9 cellular contexts compared by ENCODE assay signal in the genomic region with DNA sequence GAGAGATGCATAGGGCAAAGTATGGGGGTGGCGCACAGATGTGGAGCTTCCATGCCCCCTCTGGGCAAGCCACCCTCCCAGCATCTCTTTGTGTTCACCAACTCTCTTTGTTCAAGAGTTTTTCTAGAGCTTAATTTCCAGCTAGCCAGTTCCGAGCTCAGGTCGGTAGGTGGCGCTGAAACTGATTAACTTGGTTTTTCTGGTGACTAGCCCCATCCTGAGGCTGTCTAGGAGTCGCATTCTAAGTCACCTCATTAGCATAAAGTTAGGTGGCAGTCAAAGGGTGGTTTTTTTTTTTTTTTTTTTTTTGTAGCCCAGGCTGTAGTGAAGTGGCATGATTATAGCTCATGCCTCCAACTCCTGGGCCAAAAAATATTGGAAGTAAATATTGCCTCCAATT.
DNase-seq lines count a peak whose midpoint lies in the region; ATAC-seq, FAIRE-seq and TF ChIP-seq lines count a peak whose summit lies in the region.
"Had no signal": no experiment of that assay in that cellular context is flagged by ENCODE, and none has a peak within 500 bp of the region (broad histone marks: within the 10 kb centered on the region; RNA-seq: fewer than 3 reads in every experiment).

No MANE protein-coding gene starts in this region.

- ATAC-seq in stimulated activated naive B cell treated with anti-CD40 and anti-IgM and Interleukin-4, amounts not matched to agents 10 μg/mL and 1 μg/mL and 100 μg/mL, for 72 hours (replicated peaks): peak; percentile 65 to 73

- no peaks in the 10 kb centered on the region for H3K9me3 Mint-ChIP-seq in stimulated activated naive B cell treated with anti-CD40 and anti-IgM and Interleukin-4, amounts not matched to agents 10 μg/mL and 1 μg/mL and 100 μg/mL, for 72 hours

- H2AFZ ChIP-seq in fibroblast of lung (ENCODE audit: low read length): no peak overlapping the region

- no peaks in the 10 kb centered on the region for H3K9me3 ChIP-seq in HEK293 (ENCODE audit: control insufficient read depth, insufficient read depth, low read depth, low read length)
- no peaks in the 10 kb centered on the region for H3K9me3 ChIP-seq in fibroblast of lung (ENCODE audit: control insufficient read depth, insufficient read depth, low read depth, low read length)

- 0 out of 2 replicates have a peak, but pooled peaks cover 4% of the 10 kb centered on the region for H3K4me1 ChIP-seq in HEK293 (ENCODE audit: control insufficient read depth, insufficient read depth, low read length)
- H3K4me1 ChIP-seq in fibroblast of lung (ENCODE audit: control insufficient read depth, extremely low read depth, insufficient read depth, low read length): no peaks in the 10 kb centered on the region

- H3K27ac ChIP-seq in HEK293 (ENCODE audit: extremely low read depth, low read depth, low read length) (no peak overlapping the region), fibroblast of lung (ENCODE audit: insufficient read depth, low read length) (no peak overlapping the region)

- H3K79me2 ChIP-seq in fibroblast of lung (ENCODE audit: control insufficient read depth, insufficient read depth, low read length): no peaks in the 10 kb centered on the region

- H3K4me3 Mint-ChIP-seq in stimulated activated naive B cell treated with anti-CD40 and anti-IgM and Interleukin-4, amounts not matched to agents 10 μg/mL and 1 μg/mL and 100 μg/mL, for 72 hours: no peak overlapping the region
- H3K4me3 Mint-ChIP-seq: CD4-positive, CD25-positive, alpha-beta regulatory T cell had no signal

- no peaks in the 10 kb centered on the region for H3K27me3 ChIP-seq in fibroblast of lung (ENCODE audit: control insufficient read depth, insufficient read depth, low read length)

- H3K27ac Mint-ChIP-seq in stimulated activated naive B cell treated with anti-CD40 and anti-IgM and Interleukin-4, amounts not matched to agents 10 μg/mL and 1 μg/mL and 100 μg/mL, for 72 hours: no peak overlapping the region
- H3K27ac Mint-ChIP-seq: CD4-positive, CD25-positive, alpha-beta regulatory T cell had no signal

- no peaks in the 10 kb centered on the region for H3K36me3 Mint-ChIP-seq in stimulated activated naive B cell treated with anti-CD40 and anti-IgM and Interleukin-4, amounts not matched to agents 10 μg/mL and 1 μg/mL and 100 μg/mL, for 72 hours
- H3K36me3 Mint-ChIP-seq: CD4-positive, CD25-positive, alpha-beta regulatory T cell had no signal

- no peaks in the 10 kb centered on the region for H3K4me1 Mint-ChIP-seq in stimulated activated naive B cell treated with anti-CD40 and anti-IgM and Interleukin-4, amounts not matched to agents 10 μg/mL and 1 μg/mL and 100 μg/mL, for 72 hours

- H3K4me2 ChIP-seq in fibroblast of lung (ENCODE audit: extremely low read depth, insufficient read depth, low read length): no peak overlapping the region

- TF ChIP-seq CTCF in HEK293 (tag by site-specific recombination; IDR thresholded peaks at IDR 0.05) (no peak), fibroblast of lung (conservative IDR thresholded peaks at IDR 0.05 in 1 of 2, IDR thresholded peaks at IDR 0.05 in 1 of 2; ENCODE audit: low read depth in 1 of 2, low read length in 2 of 2) (peak; percentile 50 to 68)

- POLR2A ChIA-PET in HEK293 (lab: Yijun Ruan, JAX): no interaction called here

- H3K36me3 ChIP-seq in HEK293 (ENCODE audit: control insufficient read depth in 2 of 2, insufficient read depth in 1 of 2, low read length in 2 of 2) (no peaks in the 10 kb centered on the region), fibroblast of lung (ENCODE audit: control insufficient read depth, insufficient read depth, low read length) (no peaks in the 10 kb centered on the region)

- DNase-seq in NCI-H748 (lab: John Stamatoyannopoulos, UW; ENCODE audit: unreplicated experiment): peak; percentile 50
- DNase-seq in NCI-H748 treated with DMSO at 0.1 percent for 48 hours (lab: John Stamatoyannopoulos, UW): no peak
- DNase-seq in RKO (ENCODE audit: low spot score): peak; percentile 66
- DNase-seq in fibroblast of lung (ENCODE audit: low read depth in 2 of 2): peak; percentile 12 to 28
- DNase-seq in stimulated activated naive B cell treated with anti-CD40 and anti-IgM and Interleukin-4, amounts not matched to agents 10 μg/mL and 1 μg/mL and 100 μg/mL, for 72 hours: no peak
- no peak for DNase-seq in urothelium cell line (ENCODE audit: low spot score)
- DNase-seq in H4 (ENCODE audit: low spot score): no peak

- CTCF ChIA-PET in HEK293 (lab: Yijun Ruan, JAX): interaction anchor here (0.6 to 2.0 kb wide), 31 partner anchors 10 to 889 kb away, joined by 3 to 16 read pairs (median 4); no protein-coding TSS in a partner anchor

- no peak for FAIRE-seq in urothelium cell line (lab: Jason Lieb, UNC)

- H3K9ac ChIP-seq in fibroblast of lung (ENCODE audit: insufficient read depth, low read length): no peak overlapping the region

- peaks cover 9 to 10% of the 10 kb centered on the region in 2 donors for H3K27me3 Mint-ChIP-seq in stimulated activated naive B cell treated with anti-CD40 and anti-IgM and Interleukin-4, amounts not matched to agents 10 μg/mL and 1 μg/mL and 100 μg/mL, for 72 hours
- H3K27me3 Mint-ChIP-seq: CD4-positive, CD25-positive, alpha-beta regulatory T cell had no signal

- no peak overlapping the region for H3K4me3 ChIP-seq in HEK293 (ENCODE audit: low read depth, low read length)
- H3K4me3 ChIP-seq in fibroblast of lung (replicated peaks in 1 of 4; ENCODE audit: control extremely low read depth in 1 of 4, insufficient read depth in 1 of 4, low read depth in 3 of 4, low read length in 4 of 4): no peak overlapping the region

- H4K20me1 ChIP-seq in fibroblast of lung (ENCODE audit: control insufficient read depth, extremely low read depth, insufficient read depth, low read length): no peaks in the 10 kb centered on the region

TF ChIP-seq in HEK293, 187 proteins besides CTCF, POLR2A, EP300 and RAD21:
- TF ChIP-seq ZNF654 (tag by site-specific recombination; IDR thresholded peaks at IDR 0.05; ENCODE audit: low read depth) (0 out of 2 replicates have a peak, but pooled peaks have one; percentile 17), ZNF311 (tag by site-specific recombination; IDR thresholded peaks at IDR 0.05; ENCODE audit: borderline replicate concordance) (no peak)

Comparison
In these comparisons a context has a peak if more than half of its experiments do, and no peak if none do; other contexts are left out.
1. DNase-seq: peak in NCI-H748 (single experiment), RKO (single experiment) and fibroblast of lung (2 of 2); none in NCI-H748 treated with DMSO at 0.1 percent for 48 hours (single experiment), stimulated activated naive B cell treated with anti-CD40 and anti-IgM and Interleukin-4, amounts not matched to agents 10 μg/mL and 1 μg/mL and 100 μg/mL, for 72 hours (single experiment), urothelium cell line (single experiment) and H4 (single experiment).